20 cellular contexts compared by ENCODE assay signal in the genomic region with DNA sequence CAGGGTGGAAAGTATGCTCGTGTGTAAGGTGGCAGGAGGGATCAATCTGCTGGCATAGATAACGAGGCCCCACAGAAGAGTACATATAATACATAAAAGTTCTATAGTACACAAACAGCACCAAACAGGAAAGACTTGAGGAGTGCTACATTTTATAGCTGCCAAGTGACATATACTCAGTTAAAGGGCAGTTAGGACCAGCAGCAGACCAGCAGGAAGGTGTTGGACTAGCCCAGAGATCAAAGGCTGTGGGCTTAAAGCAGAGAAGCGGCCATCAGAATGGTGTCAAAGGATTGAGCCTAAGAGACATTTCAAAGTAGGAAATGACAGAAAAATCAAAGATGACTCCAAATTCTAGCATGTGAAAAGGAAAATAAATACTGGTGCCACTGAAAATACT. TPM values are rescaled to one million over a fixed set of nuclear protein-coding genes. Genes with fewer than 3 reads are reported as not detected.
DNase-seq lines count a peak whose midpoint lies in the region; ATAC-seq and TF ChIP-seq lines count a peak whose summit lies in the region.
"Had no signal": no experiment of that assay in that cellular context is flagged by ENCODE, and none has a peak within 500 bp of the region (broad histone marks: within the 10 kb centered on the region; RNA-seq: fewer than 3 reads in every experiment).

No MANE protein-coding gene starts in this region.

- H3K9me3 ChIP-seq in BLaER1 (peaks cover 6% of the 10 kb centered on the region; the same call in 1 of the 2 replicates), Caco-2 (no peaks in the 10 kb centered on the region), T-helper 17 cell (ENCODE audit: control insufficient read depth, low read length, poor library complexity, severe bottlenecking) (no peaks in the 10 kb centered on the region), gastrocnemius medialis (no peaks in the 10 kb centered on the region)

- no peak overlapping the region for H3K4me3 ChIP-seq in BLaER1
- no peak overlapping the region for H3K4me3 ChIP-seq in Caco-2 (ENCODE audit: low read depth, low read length)
- H3K4me3 ChIP-seq in gastrocnemius medialis, result no peak overlapping the region
- H3K4me3 ChIP-seq: SK-N-MC had no signal

- H3K27me3 ChIP-seq in BLaER1 (no peaks in the 10 kb centered on the region), Caco-2 (replicated peaks; ENCODE audit: control insufficient read depth, insufficient read depth, low read length) (no peaks in the 10 kb centered on the region), gastrocnemius medialis (no peaks in the 10 kb centered on the region)

- BruUV-seq in Caco-2 (replicated peaks; lab: Mats Ljungman, UMichigan), result no TSS peak

- peaks cover under 1% of the 10 kb centered on the region for H3K36me3 Mint-ChIP-seq in Caco-2 (ENCODE audit: insufficient read depth, unreplicated experiment)
- H3K36me3 Mint-ChIP-seq in T-helper 17 cell (ENCODE audit: low read depth), result peaks cover 2% of the 10 kb centered on the region
- peaks cover 0 to 19% (median 5%) of the 10 kb centered on the region in 3 donors for H3K36me3 Mint-ChIP-seq in naive thymus-derived CD8-positive, alpha-beta T cell

- H3K9me3 Mint-ChIP-seq in Caco-2 (ENCODE audit: unreplicated experiment), result no peaks in the 10 kb centered on the region
- H3K9me3 Mint-ChIP-seq in naive thymus-derived CD8-positive, alpha-beta T cell, result no peaks in the 10 kb centered on the region
- H3K9me3 Mint-ChIP-seq: CD8-positive, alpha-beta T cell had no signal

- no peak overlapping the region for H3K4me3 Mint-ChIP-seq in Caco-2 (ENCODE audit: unreplicated experiment)
- H3K4me3 Mint-ChIP-seq in T-helper 17 cell, result no peak overlapping the region
- H3K4me3 Mint-ChIP-seq in naive thymus-derived CD8-positive, alpha-beta T cell, result no peak overlapping the region
- H3K4me3 Mint-ChIP-seq: CD8-positive, alpha-beta T cell had no signal

- peaks cover 17% of the 10 kb centered on the region; the same call in 1 of the 2 replicates for H4K20me1 ChIP-seq in BLaER1

- CTCF ChIA-PET in Caco-2 (lab: Charles Lee), result no interaction called here

- peaks cover 36% of the 10 kb centered on the region for H3K4me1 ChIP-seq in BLaER1
- H3K4me1 ChIP-seq in Caco-2, result peaks cover under 1% of the 10 kb centered on the region; the same call in 1 of the 2 replicates
- peaks cover 12 to 16% of the 10 kb centered on the region in 2 donors for H3K4me1 ChIP-seq in gastrocnemius medialis

- TF ChIP-seq POLR2A in gastrocnemius medialis (IDR thresholded peaks at IDR 0.05), result no peak

- no peak overlapping the region for H3K9ac ChIP-seq in BLaER1

- intact Hi-C loops in Caco-2 (cut with micrococcal nuclease; ENCODE audit: unreplicated experiment), result no loop called here
- intact Hi-C loops in gastrocnemius medialis (cut with DNase I; ENCODE audit: low total_unique reads), result no loop called here

- no peak for TF ChIP-seq CTCF in Caco-2 (IDR thresholded peaks at IDR 0.05; ENCODE audit: insufficient read depth in 1 of 2, low read depth in 1 of 2, low read length in 1 of 2, severe bottlenecking in 1 of 2, unreplicated experiment in 1 of 2)
- TF ChIP-seq CTCF in gastrocnemius medialis (IDR thresholded peaks at IDR 0.05 in 4 of 5, conservative IDR thresholded peaks at IDR 0.05 in 1 of 5), result no peak

- POLR2A ChIA-PET in Caco-2 (lab: Charles Lee), result no interaction called here
- POLR2A ChIA-PET in naive thymus-derived CD8-positive, alpha-beta T cell (lab: Charles Lee), result interaction anchor here (0.7 kb wide), 1 partner anchor 19 kb away, joined by 3 read pairs; no protein-coding TSS in a partner anchor

- in situ Hi-C loops in gastrocnemius medialis (cut with MboI; ENCODE audit: low sequenced_read_pairs in 4 of 4), result no loop called here

- peaks cover 16% of the 10 kb centered on the region for H3K36me3 ChIP-seq in BLaER1
- H3K36me3 ChIP-seq in Caco-2 (ENCODE audit: control insufficient read depth, insufficient read depth, low read length), result no peaks in the 10 kb centered on the region
- H3K36me3 ChIP-seq in gastrocnemius medialis, result no peaks in the 10 kb centered on the region

- peak overlapping the region; percentile 16; the same call in 1 of the 2 replicates for H3K4me2 ChIP-seq in BLaER1

- peak overlapping the region; percentile 19 for H3K27ac Mint-ChIP-seq in Caco-2 (ENCODE audit: unreplicated experiment)
- H3K27ac Mint-ChIP-seq in T-helper 17 cell, result peak overlapping the region; percentile 77
- peak overlapping the region in 6 of 10 donors; percentile 4 to 52 (median 24) for H3K27ac Mint-ChIP-seq in naive thymus-derived CD8-positive, alpha-beta T cell
- H3K27ac Mint-ChIP-seq: CD8-positive, alpha-beta T cell had no signal

- no peak overlapping the region for H3K27ac ChIP-seq in BLaER1
- H3K27ac ChIP-seq in gastrocnemius medialis, result no peak overlapping the region
- H3K27ac ChIP-seq: HL-60, SK-N-MC had no signal

- ATAC-seq in T-helper 17 cell (no peak), GM19467 (IDR thresholded peaks at IDR 0.05; ENCODE audit: unreplicated experiment) (no peak), gastrocnemius medialis (no peak)
- ATAC-seq in naive thymus-derived CD8-positive, alpha-beta T cell, result no peak
- ATAC-seq: CD8-positive, alpha-beta T cell had no signal

- H3K4me1 Mint-ChIP-seq in Caco-2 (ENCODE audit: low read depth, unreplicated experiment) (peaks cover 16% of the 10 kb centered on the region), T-helper 17 cell (peaks cover 40% of the 10 kb centered on the region)
- peaks cover 24 to 45% (median 35%) of the 10 kb centered on the region in 4 donors for H3K4me1 Mint-ChIP-seq in naive thymus-derived CD8-positive, alpha-beta T cell

- H3K27me3 Mint-ChIP-seq in Caco-2 (ENCODE audit: insufficient read depth, unreplicated experiment) (no peaks in the 10 kb centered on the region), T-helper 17 cell (no peaks in the 10 kb centered on the region)
- H3K27me3 Mint-ChIP-seq in naive thymus-derived CD8-positive, alpha-beta T cell, result no peaks in the 10 kb centered on the region

- no peak for DNase-seq in Caco-2
- no peak for DNase-seq in T-helper 17 cell
- DNase-seq in naive thymus-derived CD8-positive, alpha-beta T cell, result no peak
- DNase-seq in iPS-NIHi7 (ENCODE audit: extremely low spot score), result no peak
- no peak for DNase-seq in gastrocnemius medialis
- DNase-seq: CD8-positive, alpha-beta T cell; DMS79 treated with DMSO at 0.1 percent for 48 hours; GF-D8; HCEC 1CT; NCI-H1092 treated with DMSO at 0.1 percent for 48 hours; NCI-H1436 treated with DMSO at 0.1 percent for 48 hours; NCI-H187 treated with DMSO at 0.1 percent for 48 hours; NCI-H2171 treated with DMSO at 0.1 percent for 48 hours; NCI-H345; NCI-H510A treated with DMSO at 0.1 percent for 48 hours; SIG-M5 had no signal

RNA-seq across cellular contexts. Expression of a gene that starts 34.5 kb away (rescaled TPM):
- 45.3 and 47.4 TPM in 2 replicates for total RNA-seq in Caco-2 (2022)
- total RNA-seq in T-helper 17 cell, result 10 to 100 TPM; 36.1 to 49.8 TPM
- 10 to 100 TPM; 35.2 to 35.5 TPM for total RNA-seq in naive thymus-derived CD8-positive, alpha-beta T cell
- 10 to 100 TPM; 13.4 to 29.7 (median 18.1) TPM for polyA plus RNA-seq in naive thymus-derived CD8-positive, alpha-beta T cell
- total RNA-seq in gastrocnemius medialis, result 10 to 100 TPM; 17.5 to 39.7 (median 29.8) TPM

Comparison
In these comparisons a context has a peak if more than half of its experiments do, and no peak if none do; other contexts are left out.
1. H3K27ac Mint-ChIP-seq: peak in every context shown above with its lines; median percentile 77 in T-helper 17 cell; 24 in naive thymus-derived CD8-positive, alpha-beta T cell; 19 in Caco-2.